ENCODE assay signal across 12 cellular contexts in genomic region chr1:57061369-57061768, GRCh38.
DNase-seq lines count a peak whose midpoint lies in the region; ATAC-seq and TF ChIP-seq lines count a peak whose summit lies in the region.
"Had no signal": no experiment of that assay in that cellular context is flagged by ENCODE, and none has a peak within 500 bp of the region (broad histone marks: within the 10 kb centered on the region; RNA-seq: fewer than 3 reads in every experiment).

No MANE protein-coding gene starts in this region.

- H3K4me1 Mint-ChIP-seq in activated T-helper 2 cell treated with anti-CD3 and anti-CD28 coated beads, Interferon-gamma antibody, Interleukin-2, Interleukin-4, amounts not matched to agents 10 μg/mL and 5 μg/mL and 100 μg/mL, durations not matched to agents 14 hours and 24 hours and 36 hours (ENCODE audit: low read depth) = no peaks in the 10 kb centered on the region

- peak; percentile 2 for DNase-seq in Caki2 (ENCODE audit: low read depth)
- DNase-seq in HEK293T (ENCODE audit: extremely low spot score) = peak; percentile 26
- DNase-seq in kidney tubule cell (ENCODE audit: low spot score) = peak; percentile 62
- no peak for DNase-seq in activated T-helper 2 cell treated with anti-CD3 and anti-CD28 coated beads, Interferon-gamma antibody, Interleukin-2, Interleukin-4, amounts not matched to agents 10 μg/mL and 5 μg/mL and 100 μg/mL, durations not matched to agents 14 hours and 24 hours and 36 hours (ENCODE audit: low spot score)
- no peak for DNase-seq in NCI-H526 treated with DMSO at 0.1 percent for 48 hours (lab: John Stamatoyannopoulos, UW)
- DNase-seq in activated CD4-positive, alpha-beta T cell treated with anti-CD3 and anti-CD28 coated beads for 48 hours = no peak
- DNase-seq: activated CD4-positive, CD25-positive, alpha-beta regulatory T cell; activated effector memory CD4-positive, alpha-beta T cell treated with anti-CD3 and anti-CD28 coated beads, Interleukin-2, amount 50 U/mL, for 16 hours; cortex of kidney; stimulated activated CD4-positive, alpha-beta T cell treated with anti-CD3 and anti-CD28 coated beads, Interleukin-4, amount 100 ng/mL, for 1 hour had no signal

- no peak overlapping the region for H3K27ac Mint-ChIP-seq in activated T-helper 2 cell treated with anti-CD3 and anti-CD28 coated beads, Interferon-gamma antibody, Interleukin-2, Interleukin-4, amounts not matched to agents 10 μg/mL and 5 μg/mL and 100 μg/mL, durations not matched to agents 14 hours and 24 hours and 36 hours

- H3K36me3 Mint-ChIP-seq in activated T-helper 2 cell treated with anti-CD3 and anti-CD28 coated beads, Interferon-gamma antibody, Interleukin-2, Interleukin-4, amounts not matched to agents 10 μg/mL and 5 μg/mL and 100 μg/mL, durations not matched to agents 14 hours and 24 hours and 36 hours (ENCODE audit: low read depth) = no peaks in the 10 kb centered on the region

- H3K27me3 Mint-ChIP-seq in activated T-helper 2 cell treated with anti-CD3 and anti-CD28 coated beads, Interferon-gamma antibody, Interleukin-2, Interleukin-4, amounts not matched to agents 10 μg/mL and 5 μg/mL and 100 μg/mL, durations not matched to agents 14 hours and 24 hours and 36 hours (ENCODE audit: low read depth) = no peaks in the 10 kb centered on the region

- H3K4me3 Mint-ChIP-seq in activated T-helper 2 cell treated with anti-CD3 and anti-CD28 coated beads, Interferon-gamma antibody, Interleukin-2, Interleukin-4, amounts not matched to agents 10 μg/mL and 5 μg/mL and 100 μg/mL, durations not matched to agents 14 hours and 24 hours and 36 hours (ENCODE audit: low read depth) = no peak overlapping the region

- H3K9me3 Mint-ChIP-seq in activated T-helper 2 cell treated with anti-CD3 and anti-CD28 coated beads, Interferon-gamma antibody, Interleukin-2, Interleukin-4, amounts not matched to agents 10 μg/mL and 5 μg/mL and 100 μg/mL, durations not matched to agents 14 hours and 24 hours and 36 hours = no peaks in the 10 kb centered on the region

- no peak overlapping the region for H3K27ac ChIP-seq in VCaP

- TF ChIP-seq CTCF in VCaP (conservative IDR thresholded peaks at IDR 0.05) = peak; percentile 38

- in situ Hi-C loops in Caki2 (cut with HindIII; ENCODE audit: low pct_unique_long_range_greater_than_20kb, low sequenced_read_pairs) = no loop called here

- CTCF ChIA-PET in HEK293T (lab: Yijun Ruan, JAX) = interaction anchor here (1.1 kb wide), 1 partner anchor 15 kb away, joined by 3 read pairs; no protein-coding TSS in a partner anchor

- no peak for ATAC-seq in GM21423 (IDR thresholded peaks at IDR 0.05; ENCODE audit: unreplicated experiment)

- POLR2A ChIA-PET in HEK293T (lab: Yijun Ruan, JAX) = no interaction called here

- intact Hi-C loops in activated T-helper 2 cell treated with anti-CD3 and anti-CD28 coated beads, Interferon-gamma antibody, Interleukin-2, Interleukin-4, amounts not matched to agents 10 μg/mL and 5 μg/mL and 100 μg/mL, durations not matched to agents 14 hours and 24 hours and 36 hours (cut with micrococcal nuclease) = no loop called here

TF ChIP-seq in HEK293T, 16 proteins besides CTCF, POLR2A, EP300 and RAD21:
- TF ChIP-seq FOXK2 (IDR thresholded peaks at IDR 0.05) (no peak), NFRKB (IDR thresholded peaks at IDR 0.05) (no peak), ARNT (IDR thresholded peaks at IDR 0.05) (no peak), HDGF (IDR thresholded peaks at IDR 0.05; ENCODE audit: borderline replicate concordance) (no peak), ZNF384 (IDR thresholded peaks at IDR 0.05) (no peak), PKNOX1 (IDR thresholded peaks at IDR 0.05) (no peak), FOXA1 (IDR thresholded peaks at IDR 0.05) (no peak), SUZ12 (IDR thresholded peaks at IDR 0.05) (no peak), ELF4 (IDR thresholded peaks at IDR 0.05) (no peak), CTBP1 (IDR thresholded peaks at IDR 0.05; ENCODE audit: borderline replicate concordance) (no peak), BHLHE40 (IDR thresholded peaks at IDR 0.05; ENCODE audit: borderline replicate concordance) (no peak), LEF1 (IDR thresholded peaks at IDR 0.05; ENCODE audit: borderline replicate concordance) (no peak), L3MBTL2 (conservative IDR thresholded peaks at IDR 0.05) (no peak), SP1 (IDR thresholded peaks at IDR 0.05) (no peak), FOXM1 (IDR thresholded peaks at IDR 0.05; ENCODE audit: borderline replicate concordance) (no peak), TARDBP (IDR thresholded peaks at IDR 0.05) (no peak)
TF ChIP-seq in HEK293T: peak in this region for 0.

Comparison
In these comparisons a context has a peak if more than half of its experiments do, and no peak if none do; other contexts are left out.
1. DNase-seq: peak in Caki2 (single experiment), HEK293T (single experiment) and kidney tubule cell (single experiment); none in activated T-helper 2 cell treated with anti-CD3 and anti-CD28 coated beads, Interferon-gamma antibody, Interleukin-2, Interleukin-4, amounts not matched to agents 10 μg/mL and 5 μg/mL and 100 μg/mL, durations not matched to agents 14 hours and 24 hours and 36 hours (single experiment), NCI-H526 treated with DMSO at 0.1 percent for 48 hours (single experiment) and activated CD4-positive, alpha-beta T cell treated with anti-CD3 and anti-CD28 coated beads for 48 hours (single experiment).